In the genomic region with DNA sequence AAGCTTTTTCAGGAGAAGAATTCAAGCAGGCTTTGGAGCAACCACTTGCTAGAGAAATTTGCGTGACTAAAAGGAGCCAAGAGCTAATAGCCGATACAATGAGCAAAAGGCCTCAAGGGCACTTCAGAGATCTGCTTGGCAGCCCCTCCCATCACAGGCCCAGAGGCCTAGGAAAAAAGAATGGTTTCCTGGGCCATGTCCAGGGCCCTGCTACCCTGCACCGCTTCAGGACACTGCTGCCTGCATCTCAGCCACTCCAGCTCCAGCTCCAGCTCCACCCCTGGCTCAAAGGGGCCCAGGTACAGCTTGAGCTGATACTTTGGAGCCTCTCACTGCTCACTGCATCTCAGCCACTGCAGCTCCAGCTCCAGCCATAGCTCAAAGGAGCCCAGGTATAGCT, we compare ENCODE assay signal across 20 cellular contexts.
DNase-seq lines count a peak whose midpoint lies in the region; TF ChIP-seq lines count a peak whose summit lies in the region.
"Had no signal": no experiment of that assay in that cellular context is flagged by ENCODE, and none has a peak within 500 bp of the region (broad histone marks: within the 10 kb centered on the region; RNA-seq: fewer than 3 reads in every experiment).

No MANE protein-coding gene starts in this region.

- H3K9ac ChIP-seq in H9 (ENCODE audit: extremely low read depth, insufficient read length, low read length), result no peak overlapping the region
- H3K9ac ChIP-seq: KMS-11 had no signal

- H3K27ac Mint-ChIP-seq in H9, result peak overlapping the region in 1 of 3 experiments; percentile 93; a peak in 2 of 7 replicates
- H3K27ac Mint-ChIP-seq: activated CD4-positive, alpha-beta T cell treated with anti-CD3 and anti-CD28 coated beads, Interleukin-2, amount 10 ng/mL, durations not matched to agents 7 days and 5 days; activated CD8-positive, alpha-beta memory T cell treated with anti-CD3 and anti-CD28 coated beads, Interleukin-2, amount 10 ng/mL, durations not matched to agents 7 days and 5 days; activated naive CD8-positive, alpha-beta T cell; CD8-positive, alpha-beta T cell; T-helper 17 cell had no signal

- no peak overlapping the region for H2AK5ac ChIP-seq in H9 (ENCODE audit: insufficient read length, low read length)

- no peak overlapping the region for H2BK120ac ChIP-seq in H9 (ENCODE audit: low read depth, low read length, poor library complexity, severe bottlenecking)

- H3T11ph ChIP-seq in H9 (ENCODE audit: low read length), result no peak overlapping the region

- no peak for TF ChIP-seq CTCF in H9 (conservative IDR thresholded peaks at IDR 0.05)
- TF ChIP-seq CTCF in breast epithelium (IDR thresholded peaks at IDR 0.05), result no peak
- TF ChIP-seq CTCF in neutrophil (IDR thresholded peaks at IDR 0.05), result no peak

- no peak overlapping the region for H3K4me2 ChIP-seq in H9 (ENCODE audit: insufficient read depth, insufficient read length, low read length)
- H3K4me2 ChIP-seq: KMS-11 had no signal

- no peaks in the 10 kb centered on the region for H3K79me2 ChIP-seq in H9 (ENCODE audit: insufficient read depth, low read length)

- intact Hi-C loops in breast epithelium (cut with DNase I; ENCODE audit: low total_unique reads), result no loop called here

- no peaks in the 10 kb centered on the region for H4K20me1 ChIP-seq in H9 (ENCODE audit: control insufficient read depth, insufficient read depth, insufficient read length)

- no peak overlapping the region for H3K23ac ChIP-seq in H9 (ENCODE audit: insufficient read length, low read depth, low read length)

- no peaks in the 10 kb centered on the region for H3K9me3 ChIP-seq in H9 (ENCODE audit: control insufficient read depth, low read depth, low read length)
- H3K9me3 ChIP-seq in breast epithelium, result no peaks in the 10 kb centered on the region
- H3K9me3 ChIP-seq in neutrophil, result no peaks in the 10 kb centered on the region
- no peaks in the 10 kb centered on the region for H3K9me3 ChIP-seq in HAP-1
- H3K9me3 ChIP-seq: esophagus squamous epithelium, prostate gland had no signal

- H3K4ac ChIP-seq in H9 (ENCODE audit: low read depth, low read length), result no peak overlapping the region

- no peak overlapping the region for H2BK15ac ChIP-seq in H9 (ENCODE audit: low read depth, low read length)

- peaks cover 32 to 46% of the 10 kb centered on the region in 2 experiments for H3K4me1 Mint-ChIP-seq in H9

- H3K4me3 Mint-ChIP-seq in H9, result no peak overlapping the region
- H3K4me3 Mint-ChIP-seq: activated CD4-positive, alpha-beta T cell treated with anti-CD3 and anti-CD28 coated beads, Interleukin-2, amount 10 ng/mL, durations not matched to agents 7 days and 5 days; activated CD8-positive, alpha-beta memory T cell treated with anti-CD3 and anti-CD28 coated beads, Interleukin-2, amount 10 ng/mL, durations not matched to agents 7 days and 5 days; activated naive CD8-positive, alpha-beta T cell; activated T-helper 1 cell treated with anti-CD3 and anti-CD28 coated beads, Interleukin-12 subunit alpha, Interleukin-12 subunit beta, Interleukin-2, Interleukin-4 antibody, amounts not matched to agents 30 ng/mL and 10 ng/mL and 1 ng/mL, durations not matched to agents 14 hours and 24 hours and 36 hours; CD8-positive, alpha-beta T cell; T-helper 17 cell had no signal

- H3K56ac ChIP-seq in H9 (ENCODE audit: insufficient read length, low read depth, low read length), result no peak overlapping the region

- no peak overlapping the region for H2BK12ac ChIP-seq in H9 (ENCODE audit: insufficient read length, low read depth, low read length)

- H3K4me1 ChIP-seq in H9 (ENCODE audit: insufficient read depth, low read length), result peaks cover 10% of the 10 kb centered on the region; the same call in 1 of the 2 replicates
- no peaks in the 10 kb centered on the region for H3K4me1 ChIP-seq in breast epithelium
- peaks cover 71 to 80% of the 10 kb centered on the region in 2 experiments for H3K4me1 ChIP-seq in neutrophil (ENCODE audit: control insufficient read depth in 1 of 2, insufficient read depth in 1 of 2, low read depth in 1 of 2, low read length in 1 of 2)
- peaks cover 9% of the 10 kb centered on the region for H3K4me1 ChIP-seq in HAP-1
- H3K4me1 ChIP-seq: prostate gland had no signal

- no peak overlapping the region for H4K5ac ChIP-seq in H9 (ENCODE audit: insufficient read length, low read depth, low read length)

- H2BK5ac ChIP-seq in H9 (ENCODE audit: insufficient read length, low read length), result no peak overlapping the region

- H3K18ac ChIP-seq in H9 (ENCODE audit: insufficient read length, low read depth, low read length), result no peak overlapping the region

- no peaks in the 10 kb centered on the region for H3K23me2 ChIP-seq in H9 (ENCODE audit: insufficient read length, low read depth, low read length, poor library complexity, severe bottlenecking)

- whole genome bisulfite sequencing in H9 (ENCODE audit: extremely low coverage, insufficient read length, low lambda C conversion rate), result no CpG with 5 or more reads among the region's 3 CpGs

- no peak overlapping the region; the same call in 1 of the 2 replicates for H3K14ac ChIP-seq in H9 (ENCODE audit: insufficient read depth, low read length)

- H3K36me3 Mint-ChIP-seq in H9 (ENCODE audit: insufficient read depth in 1 of 3, low read depth in 3 of 3), result peaks cover 21 to 28% (median 21%) of the 10 kb centered on the region in 3 experiments
- H3K36me3 Mint-ChIP-seq: activated CD8-positive, alpha-beta memory T cell treated with anti-CD3 and anti-CD28 coated beads, Interleukin-2, amount 10 ng/mL, durations not matched to agents 7 days and 5 days; CD8-positive, alpha-beta T cell had no signal

- H3K9me3 Mint-ChIP-seq in H9, result peaks cover 8 to 20% of the 10 kb centered on the region in 2 experiments
- H3K9me3 Mint-ChIP-seq: CD8-positive, alpha-beta T cell had no signal

- H3K27me3 ChIP-seq in H9 (ENCODE audit: insufficient read depth, low read length) (no peaks in the 10 kb centered on the region), breast epithelium (no peaks in the 10 kb centered on the region), neutrophil (no peaks in the 10 kb centered on the region), HAP-1 (ENCODE audit: low read depth) (no peaks in the 10 kb centered on the region)
- H3K27me3 ChIP-seq: esophagus squamous epithelium had no signal

- H3K79me1 ChIP-seq in H9 (ENCODE audit: insufficient read depth, low read depth, low read length, poor library complexity, severe bottlenecking), result no peaks in the 10 kb centered on the region

- H3K4me3 ChIP-seq in breast epithelium (no peak overlapping the region), neutrophil (ENCODE audit: low read depth in 1 of 2, low read length in 1 of 2) (no peak overlapping the region), HAP-1 (no peak overlapping the region)
- H3K4me3 ChIP-seq: esophagus squamous epithelium, prostate gland, SK-N-MC had no signal

- H3K27ac ChIP-seq in H9 (ENCODE audit: insufficient read length, low read depth, low read length) (no peak overlapping the region), breast epithelium (peak overlapping the region; percentile 25 to 33), neutrophil (peak overlapping the region; percentile 66)
- H3K27ac ChIP-seq: KMS-11, prostate gland, SK-N-MC had no signal

- no peaks in the 10 kb centered on the region for H3K27me3 Mint-ChIP-seq in H9 (ENCODE audit: low read depth)
- H3K27me3 Mint-ChIP-seq: activated CD4-positive, alpha-beta T cell treated with anti-CD3 and anti-CD28 coated beads, Interleukin-2, amount 10 ng/mL, durations not matched to agents 7 days and 5 days; activated naive CD8-positive, alpha-beta T cell; T-helper 17 cell had no signal

- H4K8ac ChIP-seq in H9 (replicated peaks; ENCODE audit: insufficient read length, low read depth, low read length), result no peak overlapping the region

- in situ Hi-C loops in HAP-1 (cut with MboI; ENCODE audit: low sequenced_read_pairs), result no loop called here

- no peaks in the 10 kb centered on the region for H3K36me3 ChIP-seq in breast epithelium
- no peaks in the 10 kb centered on the region for H3K36me3 ChIP-seq in neutrophil
- 0 out of 2 replicates have a peak, but pooled peaks cover 3% of the 10 kb centered on the region for H3K36me3 ChIP-seq in HAP-1 (replicated peaks)
- H3K36me3 ChIP-seq: esophagus squamous epithelium, prostate gland had no signal

- no peak overlapping the region for H2BK20ac ChIP-seq in H9 (ENCODE audit: low read depth, low read length, poor library complexity, severe bottlenecking)

- TF ChIP-seq POLR2A in breast epithelium (IDR thresholded peaks at IDR 0.05), result no peak

- DNase-seq in DMS79 treated with DMSO at 0.1 percent for 48 hours (lab: John Stamatoyannopoulos, UW), result peak; percentile 51
- peak; percentile 39 for DNase-seq in H9
- no peak for DNase-seq in breast epithelium (ENCODE audit: low spot score in 2 of 2)
- no peak for DNase-seq in midbrain (lab: John Stamatoyannopoulos, UW)
- DNase-seq in HAP-1 (ENCODE audit: low spot score in 2 of 2), result no peak
- DNase-seq in effector CD8-positive, alpha-beta T cell (lab: John Stamatoyannopoulos, UW), result no peak
- DNase-seq: activated CD4-positive, alpha-beta T cell treated with anti-CD3 and anti-CD28 coated beads, Interleukin-2, amount 10 ng/mL, durations not matched to agents 7 days and 5 days; activated CD8-positive, alpha-beta memory T cell treated with anti-CD3 and anti-CD28 coated beads, Interleukin-2, amount 10 ng/mL, durations not matched to agents 7 days and 5 days; CD8-positive, alpha-beta T cell; esophagus squamous epithelium; kidney glomerular epithelial cell; NCI-H1694; NCI-H446 treated with DMSO at 0.1 percent for 48 hours; T-helper 17 cell had no signal

- no peak overlapping the region for H2AFZ ChIP-seq in H9 (ENCODE audit: low read length)

- no peak overlapping the region for H4K91ac ChIP-seq in H9 (ENCODE audit: insufficient read length, low read depth, low read length)

Comparison
In these comparisons a context has a peak if more than half of its experiments do, and no peak if none do; other contexts are left out.
1. DNase-seq: peak in DMS79 treated with DMSO at 0.1 percent for 48 hours (single experiment) and H9 (single experiment); none in breast epithelium (0 of 2), midbrain (single experiment), HAP-1 (0 of 2) and effector CD8-positive, alpha-beta T cell (single experiment).